ENCODE assay signal across 14 cellular contexts in the genomic region with DNA sequence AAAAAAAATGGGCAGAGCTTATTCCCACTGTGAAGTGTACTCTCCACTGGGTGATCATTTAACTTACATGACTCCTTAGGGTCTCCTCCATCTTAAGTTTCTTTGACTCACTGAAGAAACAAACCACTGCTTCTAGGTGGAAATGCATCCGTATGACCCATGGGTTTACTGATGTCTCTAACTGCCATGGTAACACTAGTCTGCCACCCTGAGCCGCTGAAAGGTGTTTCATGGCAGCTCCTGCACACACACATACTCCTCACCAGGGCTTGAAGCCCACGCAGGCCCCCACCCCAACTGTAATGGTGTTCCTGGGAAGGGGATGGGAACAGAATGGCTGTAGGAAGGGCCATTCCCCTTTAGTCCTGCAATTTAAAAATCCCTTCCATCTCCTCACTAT. TPM values are rescaled to one million over a fixed set of nuclear protein-coding genes. Genes with fewer than 3 reads are reported as not detected.
DNase-seq lines count a peak whose midpoint lies in the region; ATAC-seq and TF ChIP-seq lines count a peak whose summit lies in the region.
"Had no signal": no experiment of that assay in that cellular context is flagged by ENCODE, and none has a peak within 500 bp of the region (broad histone marks: within the 10 kb centered on the region; RNA-seq: fewer than 3 reads in every experiment).

No MANE protein-coding gene starts in this region.

- no peak for TF ChIP-seq RAD21 in IMR-90 (IDR thresholded peaks at IDR 0.05; ENCODE audit: low read length)

- H3K9me1 ChIP-seq in IMR-90 (ENCODE audit: insufficient read depth, low read length), result peaks cover 34% of the 10 kb centered on the region

- H2AK5ac ChIP-seq in IMR-90 (ENCODE audit: low read depth, low read length), result no peak overlapping the region

- no peak overlapping the region for H3K4ac ChIP-seq in IMR-90 (ENCODE audit: low read depth, low read length)

- H3K27ac Mint-ChIP-seq in CD8-positive, alpha-beta memory T cell, result peak overlapping the region in 5 of 8 donors; percentile 1 to 73 (median 51)
- no peak overlapping the region for H3K27ac Mint-ChIP-seq in neural progenitor cell

- peaks cover 34 to 85% of the 10 kb centered on the region in 2 experiments for H3K79me1 ChIP-seq in IMR-90 (ENCODE audit: low read depth in 1 of 2, low read length in 2 of 2)

- intact Hi-C loops in IMR-90 (cut with micrococcal nuclease), result no loop called here
- intact Hi-C loops in mammary epithelial cell (cut with micrococcal nuclease), result loop anchor here (2.0 kb wide), 3 partner anchors 20 to 210 kb away; partner anchors contain the start of genes HDLBP and SEPTIN2

- peaks cover 26% of the 10 kb centered on the region for H3K4me1 ChIP-seq in CD8-positive, alpha-beta memory T cell (ENCODE audit: insufficient read depth, low read length)
- H3K4me1 ChIP-seq in IMR-90 (ENCODE audit: control insufficient read depth, insufficient read depth, low read length) (peaks cover 3% of the 10 kb centered on the region; the same call in 1 of the 2 replicates), mammary epithelial cell (ENCODE audit: insufficient read depth, low read length) (peaks cover 17% of the 10 kb centered on the region), neural progenitor cell (no peaks in the 10 kb centered on the region)

- no peak overlapping the region for H3K27ac ChIP-seq in CD8-positive, alpha-beta memory T cell (ENCODE audit: low read depth, low read length)
- H3K27ac ChIP-seq in IMR-90 (ENCODE audit: insufficient read depth, low read length), result no peak overlapping the region
- peak overlapping the region; percentile 23 for H3K27ac ChIP-seq in mammary epithelial cell (ENCODE audit: insufficient read depth, low read depth, low read length)
- no peak overlapping the region for H3K27ac ChIP-seq in neural progenitor cell
- H3K27ac ChIP-seq: BLaER1 had no signal

- H3K4me3 Mint-ChIP-seq in CD8-positive, alpha-beta memory T cell, result no peak overlapping the region
- H3K4me3 Mint-ChIP-seq in neural progenitor cell, result no peak overlapping the region

- H3K4me2 ChIP-seq in IMR-90 (ENCODE audit: low read depth, low read length), result no peak overlapping the region
- peak overlapping the region; percentile 60 for H3K4me2 ChIP-seq in mammary epithelial cell (ENCODE audit: insufficient read depth, low read depth, low read length)
- no peak overlapping the region for H3K4me2 ChIP-seq in neural progenitor cell
- H3K4me2 ChIP-seq: BLaER1 had no signal

- H3K23ac ChIP-seq in IMR-90 (ENCODE audit: low read depth, low read length), result no peak overlapping the region

- CTCF ChIA-PET in CD8-positive, alpha-beta memory T cell (lab: Charles Lee), result no interaction called here
- CTCF ChIA-PET in IMR-90 (lab: Yijun Ruan, JAX) (no interaction called here), mammary epithelial cell (lab: Charles Lee; ENCODE audit: low non-redundant PET) (no interaction called here)

- H4K20me1 ChIP-seq in IMR-90 (ENCODE audit: insufficient read depth, low read length) (peaks cover 72% of the 10 kb centered on the region), mammary epithelial cell (ENCODE audit: insufficient read depth, low read length) (no peaks in the 10 kb centered on the region), neural progenitor cell (ENCODE audit: low read depth) (peaks cover 49% of the 10 kb centered on the region)

- H3K79me2 ChIP-seq in mammary epithelial cell (ENCODE audit: insufficient read depth, low read length) (peaks cover 98% of the 10 kb centered on the region), neural progenitor cell (ENCODE audit: low read depth) (peaks cover 100% of the 10 kb centered on the region)

- POLR2A ChIA-PET in CD8-positive, alpha-beta memory T cell (lab: Charles Lee), result no interaction called here
- POLR2A ChIA-PET in IMR-90 (lab: Charles Lee; ENCODE audit: unreplicated experiment), result no interaction called here

- peaks cover 0 to 13% (median 8%) of the 10 kb centered on the region in 3 donors for H3K36me3 Mint-ChIP-seq in CD8-positive, alpha-beta memory T cell
- H3K36me3 Mint-ChIP-seq in neural progenitor cell, result peaks cover 13% of the 10 kb centered on the region

- H3K9me3 Mint-ChIP-seq in CD8-positive, alpha-beta memory T cell, result no peaks in the 10 kb centered on the region
- H3K9me3 Mint-ChIP-seq in neural progenitor cell, result no peaks in the 10 kb centered on the region

- no peaks in the 10 kb centered on the region for H3K27me3 ChIP-seq in CD8-positive, alpha-beta memory T cell (ENCODE audit: insufficient read depth, low read length, poor library complexity, severe bottlenecking)
- no peaks in the 10 kb centered on the region for H3K27me3 ChIP-seq in IMR-90 (ENCODE audit: control insufficient read depth, insufficient read depth, low read length)
- H3K27me3 ChIP-seq in mammary epithelial cell (ENCODE audit: insufficient read depth, low read length), result no peaks in the 10 kb centered on the region
- H3K27me3 ChIP-seq in neural progenitor cell, result no peaks in the 10 kb centered on the region
- H3K27me3 ChIP-seq: BLaER1 had no signal

- no peak overlapping the region for H2BK20ac ChIP-seq in IMR-90 (ENCODE audit: low read depth, low read length)

- no peak overlapping the region for H2BK5ac ChIP-seq in IMR-90 (ENCODE audit: low read depth, low read length, poor library complexity, severe bottlenecking)

- ATAC-seq in IMR-90 (ENCODE audit: low read depth), result no peak

- H3K36me3 ChIP-seq in CD8-positive, alpha-beta memory T cell (ENCODE audit: insufficient read depth, low read length), result no peaks in the 10 kb centered on the region
- H3K36me3 ChIP-seq in IMR-90 (ENCODE audit: control insufficient read depth, insufficient read depth, low read length) (peaks cover 1% of the 10 kb centered on the region), mammary epithelial cell (ENCODE audit: insufficient read depth, low read length) (no peaks in the 10 kb centered on the region), neural progenitor cell (no peaks in the 10 kb centered on the region)

- TF ChIP-seq POLR2A in IMR-90 (IDR thresholded peaks at IDR 0.05; ENCODE audit: low read depth, low read length), result no peak

- H3K4me3 ChIP-seq in CD8-positive, alpha-beta memory T cell (ENCODE audit: low read length), result no peak overlapping the region
- H3K4me3 ChIP-seq in IMR-90 (ENCODE audit: insufficient read depth, low read depth, low read length), result no peak overlapping the region
- no peak overlapping the region for H3K4me3 ChIP-seq in mammary epithelial cell (replicated peaks in 1 of 3; ENCODE audit: insufficient read depth in 1 of 3, low read depth in 2 of 3, low read length in 3 of 3)
- H3K4me3 ChIP-seq in neural progenitor cell, result no peak overlapping the region
- H3K4me3 ChIP-seq: BLaER1 had no signal

- DNase-seq in CD8-positive, alpha-beta memory T cell, result no peak
- DNase-seq in IMR-90, result peak; percentile 33
- DNase-seq in mammary epithelial cell, result no peak
- no peak for DNase-seq in neural progenitor cell (ENCODE audit: low spot score)
- DNase-seq in NCI-H2081 (lab: John Stamatoyannopoulos, UW), result no peak
- DNase-seq in NCI-H2107 (lab: John Stamatoyannopoulos, UW), result no peak
- DNase-seq in NCI-H2107 treated with DMSO at 0.1 percent for 48 hours (lab: John Stamatoyannopoulos, UW; ENCODE audit: unreplicated experiment), result no peak
- DNase-seq: EL, KG1, NCI-H1930, NCI-H2227 treated with DMSO at 0.1 percent for 48 hours, NCI-H526, RPMI8226 had no signal

- H2AFZ ChIP-seq in IMR-90 (replicated peaks; ENCODE audit: low read length, poor library complexity), result no peak overlapping the region
- no peak overlapping the region for H2AFZ ChIP-seq in mammary epithelial cell (ENCODE audit: low read depth, low read length)
- H2AFZ ChIP-seq in neural progenitor cell (replicated peaks), result no peak overlapping the region

- dilution Hi-C loops in IMR-90 (cut with HindIII; ENCODE audit: low sequenced_read_pairs, unreplicated experiment) (no loop called here), mammary epithelial cell (cut with HindIII; ENCODE audit: low sequenced_read_pairs) (no loop called here)

- H3K9ac ChIP-seq in IMR-90 (ENCODE audit: low read depth, low read length) (no peak overlapping the region), mammary epithelial cell (ENCODE audit: insufficient read depth, low read length) (no peak overlapping the region), neural progenitor cell (peak overlapping the region; percentile 3)
- H3K9ac ChIP-seq: BLaER1 had no signal

- H3K56ac ChIP-seq in IMR-90 (ENCODE audit: extremely low read depth, insufficient read depth, low read length), result no peak overlapping the region

- H3K14ac ChIP-seq in IMR-90 (replicated peaks; ENCODE audit: low read depth, low read length), result no peak overlapping the region

- no CpG with 5 or more reads among the region's 3 CpGs for WGBS in IMR-90 (ENCODE audit: extremely low coverage in 2 of 2, insufficient read length in 1 of 2), 2 experiments
- WGBS in mammary epithelial cell (ENCODE audit: low coverage, missing lambda C conversion rate), result 81% methylated on average over 3 of the region's 3 CpGs

- BruUV-seq in IMR-90 (replicated peaks; lab: Mats Ljungman, UMichigan), result no TSS peak
- no TSS peak for BruUV-seq in mammary epithelial cell (replicated peaks; lab: Mats Ljungman, UMichigan)

- in situ Hi-C loops in IMR-90 (cut with MboI; ENCODE audit: low sequenced_read_pairs) (no loop called here), mammary epithelial cell (cut with MboI; ENCODE audit: low sequenced_read_pairs in 2 of 2) (no loop called here)

- H2BK15ac ChIP-seq in IMR-90 (ENCODE audit: low read depth, low read length), result no peak overlapping the region

- no peak overlapping the region for H3K18ac ChIP-seq in IMR-90 (ENCODE audit: low read depth, low read length)

- H3K4me1 Mint-ChIP-seq in CD8-positive, alpha-beta memory T cell, result peaks cover 55 to 71% (median 68%) of the 10 kb centered on the region in 3 donors
- no peaks in the 10 kb centered on the region for H3K4me1 Mint-ChIP-seq in neural progenitor cell

- no peak overlapping the region for H4K8ac ChIP-seq in IMR-90 (ENCODE audit: low read depth in 2 of 2, low read length in 2 of 2)

- H3F3A ChIP-seq in neural progenitor cell (ENCODE audit: low read depth), result no peaks in the 10 kb centered on the region

- no peaks in the 10 kb centered on the region for H3K9me3 ChIP-seq in CD8-positive, alpha-beta memory T cell (ENCODE audit: low read length)
- H3K9me3 ChIP-seq in IMR-90 (ENCODE audit: control insufficient read depth, insufficient read depth, low read length) (no peaks in the 10 kb centered on the region), mammary epithelial cell (replicated peaks; ENCODE audit: insufficient read depth, low read length) (no peaks in the 10 kb centered on the region), neural progenitor cell (ENCODE audit: low read depth) (no peaks in the 10 kb centered on the region)
- H3K9me3 ChIP-seq: BLaER1 had no signal

- no peak for TF ChIP-seq CTCF in IMR-90 (conservative IDR thresholded peaks at IDR 0.05; ENCODE audit: low read depth, low read length)
- no peak for TF ChIP-seq CTCF in mammary epithelial cell (conservative IDR thresholded peaks at IDR 0.05 in 1 of 2, IDR thresholded peaks at IDR 0.05 in 1 of 2; ENCODE audit: extremely low read depth in 1 of 2, insufficient read depth in 1 of 2, low read depth in 1 of 2, low read length in 2 of 2)
- no peak for TF ChIP-seq CTCF in neural progenitor cell (IDR thresholded peaks at IDR 0.05)

- H2AK9ac ChIP-seq in IMR-90 (replicated peaks; ENCODE audit: low read depth, low read length, poor library complexity), result no peak overlapping the region

- H4K5ac ChIP-seq in IMR-90 (ENCODE audit: low read depth, low read length), result no peak overlapping the region

- H3K27me3 Mint-ChIP-seq in CD8-positive, alpha-beta memory T cell, result no peaks in the 10 kb centered on the region
- H3K27me3 Mint-ChIP-seq in neural progenitor cell (ENCODE audit: insufficient read depth, low read depth), result no peaks in the 10 kb centered on the region

- no peak overlapping the region for H2BK120ac ChIP-seq in IMR-90 (ENCODE audit: low read depth, low read length)

- H4K91ac ChIP-seq in IMR-90 (ENCODE audit: insufficient read depth, low read depth, low read length), result no peak overlapping the region

RNA-seq across cellular contexts. Expression of gene HDLBP, which starts 27.0 kb away (rescaled TPM):
- total RNA-seq in CD8-positive, alpha-beta memory T cell, result 100 to 1,000 TPM; 307 to 313 TPM
- polyA plus RNA-seq in CD8-positive, alpha-beta memory T cell, result 70.0 TPM
- total RNA-seq in IMR-90 (2012; rRNA removed) (1,093 and 1,165 TPM in 2 replicates), mammary epithelial cell (100 to 1,000 TPM; 617 to 628 TPM), neural progenitor cell (ENCODE audit: low replicate concordance) (251 and 269 TPM in 2 replicates)
- polyA plus RNA-seq in IMR-90 (2012; rRNA removed) (648 and 649 TPM in 2 replicates), mammary epithelial cell (360 TPM)
- 217 and 232 TPM in 2 replicates for polyA plus RNA-seq in IMR-90 (2012; cell fraction: cytosol; rRNA removed)
- 545 and 768 TPM in 2 replicates for polyA plus RNA-seq in IMR-90 (2012; cell fraction: nucleus; rRNA removed; ENCODE audit: low replicate concordance)
- polyA minus RNA-seq in mammary epithelial cell, result 893 TPM

RNA-seq across cellular contexts. Expression of gene SEPTIN2, which starts 27.2 kb away (rescaled TPM):
- total RNA-seq in CD8-positive, alpha-beta memory T cell, result 100 to 1,000 TPM; 301 to 319 TPM
- 187 TPM for polyA plus RNA-seq in CD8-positive, alpha-beta memory T cell
- 504 and 570 TPM in 2 replicates for total RNA-seq in IMR-90 (2012; rRNA removed)
- polyA plus RNA-seq in IMR-90 (2012; rRNA removed), result 320 and 420 TPM in 2 replicates
- 75.8 and 130 TPM in 2 replicates for polyA plus RNA-seq in IMR-90 (2012; cell fraction: cytosol; rRNA removed)
- polyA plus RNA-seq in IMR-90 (2012; cell fraction: nucleus; rRNA removed; ENCODE audit: low replicate concordance), result 96.8 and 681 TPM in 2 replicates
- total RNA-seq in mammary epithelial cell, result 100 to 1,000 TPM; 294 to 300 TPM
- polyA plus RNA-seq in mammary epithelial cell, result 223 TPM
- 528 TPM for polyA minus RNA-seq in mammary epithelial cell
- total RNA-seq in neural progenitor cell (ENCODE audit: low replicate concordance), result 452 and 632 TPM in 2 replicates
